In genomic region chr1:205528887-205529825, GRCh38 we compare ENCODE assay signal across 8 cellular contexts. TPM values are rescaled to one million over a fixed set of nuclear protein-coding genes. Genes with fewer than 3 reads are reported as not detected.
DNase-seq lines count a peak whose midpoint lies in the region; ATAC-seq, FAIRE-seq and TF ChIP-seq lines count a peak whose summit lies in the region.

No MANE protein-coding gene starts in this region.

- no peak for TF ChIP-seq POLR2A in breast epithelium (IDR thresholded peaks at IDR 0.05)

- H3K36me3 ChIP-seq in breast epithelium: no peaks in the 10 kb centered on the region

- H3K27ac ChIP-seq in breast epithelium: no peak overlapping the region

- intact Hi-C loops in breast epithelium (cut with DNase I; ENCODE audit: low total_unique reads): no loop called here

- no peaks in the 10 kb centered on the region for H3K9me3 ChIP-seq in breast epithelium

- no peak overlapping the region for H3K4me3 ChIP-seq in WI38 (ENCODE audit: low read depth, low read length)
- H3K4me3 ChIP-seq in breast epithelium: peak overlapping the region; percentile 16 to 66 (median 51)

- no peak for FAIRE-seq in GM19239 (lab: Jason Lieb, UNC)

- DNase-seq in AG09319 (ENCODE audit: extremely low read depth, low read depth) (peak; percentile 4), GM19239 (ENCODE audit: insufficient read length, low spot score) (peak; percentile 90), NCI-H187 treated with DMSO at 0.1 percent for 48 hours (lab: John Stamatoyannopoulos, UW) (peak; percentile 46), breast epithelium (ENCODE audit: low spot score in 2 of 2) (peak; percentile 76 to 88), islet precursor cell (peak; percentile 85)
- peak; percentile 89 for DNase-seq in stimulated activated CD4-positive, alpha-beta T cell treated with anti-CD3 and anti-CD28 coated beads, Interleukin-15, amount 100 ng/mL, for 24 hours

- H3K27me3 ChIP-seq in breast epithelium: no peaks in the 10 kb centered on the region

- TF ChIP-seq CTCF in AG09319 (IDR thresholded peaks at IDR 0.05; ENCODE audit: low read depth, low read length) (peak; percentile 89), WI38 (IDR thresholded peaks at IDR 0.05; ENCODE audit: low read depth, low read length) (peak; percentile 74), breast epithelium (IDR thresholded peaks at IDR 0.05) (peak; percentile 82 to 96 (median 90))

- H3K4me1 ChIP-seq in breast epithelium: peaks cover 0 to 3% of the 10 kb centered on the region in 2 donors

- no peak for ATAC-seq in HG02610 (IDR thresholded peaks at IDR 0.05; ENCODE audit: unreplicated experiment)

RNA-seq across cellular contexts. Expression of gene CDK18, which starts 24.7 kb away (rescaled TPM):
- 10 to 100 TPM in 1 of 3 donors, 1 to 10 TPM in 2; 1.4 to 12.3 (median 9.2) TPM for total RNA-seq in breast epithelium

Comparison
In these comparisons a context has a peak if more than half of its experiments do, and no peak if none do; other contexts are left out.
1. DNase-seq: peak in every context shown above with its lines; median percentile 90 in GM19239; 89 in stimulated activated CD4-positive, alpha-beta T cell treated with anti-CD3 and anti-CD28 coated beads, Interleukin-15, amount 100 ng/mL, for 24 hours; 85 in islet precursor cell; 82 in breast epithelium; 46 in NCI-H187 treated with DMSO at 0.1 percent for 48 hours; 4 in AG09319.